In genomic region chr19:48702701-48703100, GRCh38 we compare ENCODE assay signal across 19 cellular contexts. TPM values are rescaled to one million over a fixed set of nuclear protein-coding genes. Genes with fewer than 3 reads are reported as not detected.
DNase-seq lines count a peak whose midpoint lies in the region; TF ChIP-seq lines count a peak whose summit lies in the region.
"Had no signal": no experiment of that assay in that cellular context is flagged by ENCODE, and none has a peak within 500 bp of the region (broad histone marks: within the 10 kb centered on the region; RNA-seq: fewer than 3 reads in every experiment).

No MANE protein-coding gene starts in this region.

- H2BK15ac ChIP-seq in neuronal stem cell (ENCODE audit: low read length): no peak overlapping the region

- no peaks in the 10 kb centered on the region for H3K4me1 Mint-ChIP-seq in activated CD4-positive, alpha-beta T cell treated with anti-CD3 and anti-CD28 coated beads, Interleukin-2, amount 10 ng/mL, durations not matched to agents 7 days and 5 days
- no peaks in the 10 kb centered on the region for H3K4me1 Mint-ChIP-seq in Caco-2 (ENCODE audit: low read depth, unreplicated experiment)
- H3K4me1 Mint-ChIP-seq: CD4-positive, CD25-positive, alpha-beta regulatory T cell; CD8-positive, alpha-beta memory T cell had no signal

- H3K4me3 Mint-ChIP-seq in activated CD4-positive, alpha-beta T cell treated with anti-CD3 and anti-CD28 coated beads, Interleukin-2, amount 10 ng/mL, durations not matched to agents 7 days and 5 days: no peak overlapping the region
- H3K4me3 Mint-ChIP-seq in Caco-2 (ENCODE audit: unreplicated experiment): no peak overlapping the region
- H3K4me3 Mint-ChIP-seq: CD14-positive monocyte; CD4-positive, alpha-beta memory T cell; CD4-positive, CD25-positive, alpha-beta regulatory T cell; CD8-positive, alpha-beta memory T cell had no signal

- H2AFZ ChIP-seq in neuronal stem cell (ENCODE audit: low read length): no peak overlapping the region

- no peak overlapping the region for H2AK5ac ChIP-seq in neuronal stem cell (ENCODE audit: low read depth, low read length)

- intact Hi-C loops in Caco-2 (cut with micrococcal nuclease; ENCODE audit: unreplicated experiment): no loop called here

- peak overlapping the region; percentile 38 for H3K18ac ChIP-seq in neuronal stem cell (ENCODE audit: low read length)

- no peak overlapping the region for H3K4me3 ChIP-seq in Caco-2 (ENCODE audit: low read depth, low read length)
- H3K4me3 ChIP-seq in neuronal stem cell (ENCODE audit: low read length in 2 of 2): no peak overlapping the region
- H3K4me3 ChIP-seq: A549, BLaER1 had no signal

- CTCF ChIA-PET in activated CD4-positive, alpha-beta T cell treated with anti-CD3 and anti-CD28 coated beads, Interleukin-2, amount 10 ng/mL, durations not matched to agents 7 days and 5 days (lab: Charles Lee): no interaction called here
- CTCF ChIA-PET in Caco-2 (lab: Charles Lee): no interaction called here

- peaks cover 3% of the 10 kb centered on the region for H3K27me3 Mint-ChIP-seq in activated CD4-positive, alpha-beta T cell treated with anti-CD3 and anti-CD28 coated beads, Interleukin-2, amount 10 ng/mL, durations not matched to agents 7 days and 5 days
- no peaks in the 10 kb centered on the region for H3K27me3 Mint-ChIP-seq in Caco-2 (ENCODE audit: insufficient read depth, unreplicated experiment)

- H3K27ac Mint-ChIP-seq in activated CD4-positive, alpha-beta T cell treated with anti-CD3 and anti-CD28 coated beads, Interleukin-2, amount 10 ng/mL, durations not matched to agents 7 days and 5 days: peak overlapping the region; percentile 25
- H3K27ac Mint-ChIP-seq in Caco-2 (ENCODE audit: unreplicated experiment): peak overlapping the region; percentile 30
- H3K27ac Mint-ChIP-seq: CD14-positive monocyte; CD4-positive, alpha-beta memory T cell; CD8-positive, alpha-beta memory T cell had no signal

- no peak for TF ChIP-seq CTCF in Caco-2 (IDR thresholded peaks at IDR 0.05; ENCODE audit: insufficient read depth in 1 of 2, low read depth in 1 of 2, low read length in 1 of 2, severe bottlenecking in 1 of 2, unreplicated experiment in 1 of 2)

- BruUV-seq in Caco-2 (replicated peaks; lab: Mats Ljungman, UMichigan): no TSS peak

- no peaks in the 10 kb centered on the region for H3K79me1 ChIP-seq in neuronal stem cell (ENCODE audit: low read depth, low read length)

- H3K27ac ChIP-seq in neuronal stem cell (replicated peaks; ENCODE audit: low read length): no peak overlapping the region
- H3K27ac ChIP-seq: 22Rv1, A549, BLaER1 had no signal

- H3K23ac ChIP-seq in neuronal stem cell (ENCODE audit: low read depth, low read length, poor library complexity): no peak overlapping the region

- H4K91ac ChIP-seq in neuronal stem cell (ENCODE audit: low read depth, low read length, poor library complexity): no peak overlapping the region

- no peak overlapping the region for H2BK5ac ChIP-seq in neuronal stem cell (ENCODE audit: low read length)

- WGBS in neuronal stem cell (ENCODE audit: extremely low coverage in 2 of 2, insufficient read length in 2 of 2, insufficient replicate concordance in 1 of 2), 2 donors: no CpG with 5 or more reads among the region's 13 CpGs

- no peak overlapping the region for H4K8ac ChIP-seq in neuronal stem cell (ENCODE audit: low read depth, low read length)

- H3K4me2 ChIP-seq in neuronal stem cell (ENCODE audit: insufficient read depth, low read length, poor library complexity, severe bottlenecking): no peak overlapping the region
- H3K4me2 ChIP-seq: A549, BLaER1 had no signal

- H3K36me3 ChIP-seq in Caco-2 (ENCODE audit: control insufficient read depth, insufficient read depth, low read length) (no peaks in the 10 kb centered on the region), neuronal stem cell (replicated peaks in 1 of 2; ENCODE audit: control insufficient read depth in 2 of 2, insufficient read depth in 2 of 2, low read length in 2 of 2) (peaks cover 0 to 2% of the 10 kb centered on the region in 2 donors)
- H3K36me3 ChIP-seq: BE2C had no signal

- H3K4ac ChIP-seq in neuronal stem cell (ENCODE audit: low read length): no peak overlapping the region

- peaks cover 6% of the 10 kb centered on the region for H3K36me3 Mint-ChIP-seq in activated CD4-positive, alpha-beta T cell treated with anti-CD3 and anti-CD28 coated beads, Interleukin-2, amount 10 ng/mL, durations not matched to agents 7 days and 5 days (ENCODE audit: low read depth)
- peaks cover 25% of the 10 kb centered on the region for H3K36me3 Mint-ChIP-seq in Caco-2 (ENCODE audit: insufficient read depth, unreplicated experiment)

- H3K9me3 Mint-ChIP-seq in activated CD4-positive, alpha-beta T cell treated with anti-CD3 and anti-CD28 coated beads, Interleukin-2, amount 10 ng/mL, durations not matched to agents 7 days and 5 days: no peaks in the 10 kb centered on the region
- no peaks in the 10 kb centered on the region for H3K9me3 Mint-ChIP-seq in Caco-2 (ENCODE audit: unreplicated experiment)
- H3K9me3 Mint-ChIP-seq: CD8-positive, alpha-beta memory T cell had no signal

- H3K27me3 ChIP-seq in Caco-2 (replicated peaks; ENCODE audit: control insufficient read depth, insufficient read depth, low read length) (no peaks in the 10 kb centered on the region), neuronal stem cell (ENCODE audit: control insufficient read depth in 3 of 3, insufficient read depth in 3 of 3, low read depth in 1 of 3, low read length in 3 of 3) (peaks cover 0 to 5% (median 0%) of the 10 kb centered on the region in 3 experiments)
- H3K27me3 ChIP-seq: BE2C, BLaER1 had no signal

- H3K4me1 ChIP-seq in Caco-2 (no peaks in the 10 kb centered on the region), neuronal stem cell (ENCODE audit: control insufficient read depth in 2 of 2, insufficient read depth in 1 of 2, low read depth in 1 of 2, low read length in 2 of 2) (no peaks in the 10 kb centered on the region)
- H3K4me1 ChIP-seq: BE2C had no signal

- H3K14ac ChIP-seq in neuronal stem cell (ENCODE audit: low read length): no peak overlapping the region

- H3K9me3 ChIP-seq in Caco-2: no peaks in the 10 kb centered on the region
- H3K9me3 ChIP-seq in neuronal stem cell (replicated peaks in 1 of 2; ENCODE audit: control insufficient read depth in 2 of 2, insufficient read depth in 1 of 2, low read depth in 1 of 2, low read length in 2 of 2): peaks cover 0 to 3% of the 10 kb centered on the region in 2 donors
- H3K9me3 ChIP-seq: A549, BE2C had no signal

- H2BK12ac ChIP-seq in neuronal stem cell (ENCODE audit: low read length): no peak overlapping the region

- no peak overlapping the region for H2BK120ac ChIP-seq in neuronal stem cell (ENCODE audit: low read depth, low read length)

- DNase-seq in activated CD4-positive, alpha-beta T cell treated with anti-CD3 and anti-CD28 coated beads, Interleukin-2, amount 10 ng/mL, durations not matched to agents 7 days and 5 days: no peak
- no peak for DNase-seq in activated CD4-positive, alpha-beta T cell treated with anti-CD3 and anti-CD28 coated beads for 4 hours
- DNase-seq in Caco-2 (no peak), neuronal stem cell (ENCODE audit: low spot score) (no peak), AML-193 (lab: John Stamatoyannopoulos, UW) (no peak)
- DNase-seq: BE2C; C1 segment of cervical spinal cord; Calu3; CD4-positive, alpha-beta memory T cell; CD4-positive, CD25-positive, alpha-beta regulatory T cell; CD8-positive, alpha-beta memory T cell; COR-L47; DMS79 treated with DMSO at 0.1 percent for 48 hours; GF-D8 had no signal

- no peak overlapping the region for H3K9ac ChIP-seq in neuronal stem cell (ENCODE audit: low read depth, low read length, poor library complexity)
- H3K9ac ChIP-seq: BLaER1 had no signal

- POLR2A ChIA-PET in activated CD4-positive, alpha-beta T cell treated with anti-CD3 and anti-CD28 coated beads, Interleukin-2, amount 10 ng/mL, durations not matched to agents 7 days and 5 days (lab: Charles Lee): no interaction called here
- POLR2A ChIA-PET in Caco-2 (lab: Charles Lee): no interaction called here

RNA-seq across cellular contexts. Expression of gene FUT2, which starts 6.9 kb away (rescaled TPM):
- not detected for total RNA-seq in activated CD4-positive, alpha-beta T cell treated with anti-CD3 and anti-CD28 coated beads, Interleukin-2, amount 10 ng/mL, durations not matched to agents 7 days and 5 days
- total RNA-seq in Caco-2 (2022): 13.5 and 16.3 TPM in 2 replicates
- polyA plus RNA-seq in neuronal stem cell (2013, experiment 1 of 2): 0.06 TPM
- polyA plus RNA-seq in neuronal stem cell (2013, experiment 2 of 2): 0.21 TPM
- total RNA-seq: A172; CD4-positive, alpha-beta memory T cell; CD4-positive, CD25-positive, alpha-beta regulatory T cell; CD8-positive, alpha-beta memory T cell had no signal
- polyA plus RNA-seq: A549, CD14-positive monocyte had no signal

RNA-seq across cellular contexts. Expression of gene MAMSTR, which starts 16.8 kb away (rescaled TPM):
- 1 to 10 TPM; 1.1 to 1.5 TPM for total RNA-seq in activated CD4-positive, alpha-beta T cell treated with anti-CD3 and anti-CD28 coated beads, Interleukin-2, amount 10 ng/mL, durations not matched to agents 7 days and 5 days
- 1.7 and 1.9 TPM in 2 replicates for total RNA-seq in Caco-2 (2022)
- polyA plus RNA-seq in neuronal stem cell (2013, experiment 1 of 2): 1.1 TPM
- 0.90 TPM for polyA plus RNA-seq in neuronal stem cell (2013, experiment 2 of 2)
- polyA plus RNA-seq: CD14-positive monocyte had no signal

RNA-seq across cellular contexts. Expression of gene NTN5, which starts 29.9 kb away (rescaled TPM):
- 1 to 10 TPM; 1.0 to 1.4 TPM for total RNA-seq in activated CD4-positive, alpha-beta T cell treated with anti-CD3 and anti-CD28 coated beads, Interleukin-2, amount 10 ng/mL, durations not matched to agents 7 days and 5 days
- 0.12 and 0.34 TPM in 2 replicates for total RNA-seq in Caco-2 (2022)
- polyA plus RNA-seq in neuronal stem cell (2013, experiment 1 of 2): 1.2 TPM
- 1.3 TPM for polyA plus RNA-seq in neuronal stem cell (2013, experiment 2 of 2)
- total RNA-seq: A172 had no signal
- polyA plus RNA-seq: CD14-positive monocyte; CD8-positive, alpha-beta memory T cell had no signal

RNA-seq across cellular contexts. Expression of gene RASIP1, which starts 37.7 kb away (rescaled TPM):
- under 1 TPM; 0.31 to 0.50 TPM for total RNA-seq in activated CD4-positive, alpha-beta T cell treated with anti-CD3 and anti-CD28 coated beads, Interleukin-2, amount 10 ng/mL, durations not matched to agents 7 days and 5 days
- total RNA-seq in Caco-2 (2022): 5.4 and 5.9 TPM in 2 replicates
- polyA plus RNA-seq in neuronal stem cell (2013, experiment 1 of 2): 1.1 TPM
- polyA plus RNA-seq in neuronal stem cell (2013, experiment 2 of 2): 1.1 TPM
- polyA plus RNA-seq: CD14-positive monocyte had no signal

RNA-seq across cellular contexts. Expression of gene IZUMO1, which starts 44.0 kb away (rescaled TPM):
- under 1 TPM in 1 of 2 experiments, not detected in 1; 0.10 TPM for total RNA-seq in activated CD4-positive, alpha-beta T cell treated with anti-CD3 and anti-CD28 coated beads, Interleukin-2, amount 10 ng/mL, durations not matched to agents 7 days and 5 days
- total RNA-seq in Caco-2 (2022): 8.9 and 10.3 TPM in 2 replicates
- 0.01 TPM for polyA plus RNA-seq in neuronal stem cell (2013, experiment 1 of 2)
- polyA plus RNA-seq in neuronal stem cell (2013, experiment 2 of 2): 0.03 TPM
- total RNA-seq: A172; CD4-positive, alpha-beta memory T cell; CD4-positive, CD25-positive, alpha-beta regulatory T cell; CD8-positive, alpha-beta memory T cell had no signal
- polyA plus RNA-seq: A549; CD14-positive monocyte; CD4-positive, alpha-beta memory T cell; CD4-positive, CD25-positive, alpha-beta regulatory T cell; CD8-positive, alpha-beta memory T cell had no signal

Comparison
In these comparisons a context has a peak if more than half of its experiments do, and no peak if none do; other contexts are left out.
1. RNA of gene FUT2, which starts 6.9 kb away (total RNA-seq): 13.5 to 16.3 TPM in Caco-2; not detected in activated CD4-positive, alpha-beta T cell treated with anti-CD3 and anti-CD28 coated beads, Interleukin-2, amount 10 ng/mL, durations not matched to agents 7 days and 5 days; every median in the first group is over 10 times any median in the second.